Comparison of ENCODE assay signal across 1 cellular context in the genomic region with DNA sequence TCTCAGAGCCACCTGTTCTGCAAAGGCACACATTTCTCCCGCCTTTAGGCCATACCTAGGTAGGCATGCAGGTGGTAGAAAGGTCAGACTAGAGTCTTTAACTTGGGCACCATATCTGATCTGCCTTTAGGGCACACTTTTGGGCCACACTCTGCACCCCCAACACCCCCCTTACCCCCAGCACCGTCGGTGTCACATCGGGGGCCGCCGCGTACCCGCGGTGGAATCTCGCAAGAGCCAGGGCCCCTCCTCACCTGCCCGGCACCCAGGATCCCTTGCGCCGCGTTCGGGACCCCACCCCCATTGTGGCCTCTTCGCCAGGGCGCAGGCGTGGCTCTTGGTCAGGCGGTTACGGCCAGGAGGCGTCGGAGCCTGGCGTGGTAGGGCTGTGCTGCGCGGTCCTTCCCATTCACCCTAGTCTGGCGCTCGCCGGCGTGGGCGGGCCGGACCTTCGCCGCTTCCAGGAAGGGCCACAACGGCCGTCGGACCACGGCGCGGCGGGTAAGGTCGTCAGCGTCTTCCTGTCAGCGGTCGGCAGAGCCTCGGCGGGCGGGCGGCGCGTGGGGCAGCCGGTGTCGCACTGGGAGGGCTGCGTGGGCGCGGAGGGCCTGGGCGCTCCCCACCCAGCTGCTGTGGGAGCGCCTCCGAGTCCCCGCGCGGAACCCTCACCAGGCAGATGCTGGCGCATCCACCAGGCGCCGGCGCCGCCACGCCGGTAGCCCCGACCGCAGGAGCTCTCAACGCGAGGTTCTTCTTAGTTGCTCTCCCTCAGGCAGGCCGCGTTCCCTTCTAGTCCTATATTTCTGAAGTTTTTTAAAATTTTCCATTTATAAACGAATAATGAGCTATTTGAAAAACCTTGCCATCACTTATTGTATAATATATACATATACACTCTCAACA.
A peak's percentile ranks its signal among the peaks of the same experiment; 100 is the strongest.
TF ChIP-seq lines count a peak whose summit lies in the region.

Gene DNAH14 (plus strand): TSS at position 341 of the 903 bp plus-strand sequence. CDS start 23,028 bp downstream, outside the sequence.

TF ChIP-seq in A549, 52 proteins besides CTCF, POLR2A, EP300 and RAD21 (continued from another document):
- TF ChIP-seq, protein P1, sequence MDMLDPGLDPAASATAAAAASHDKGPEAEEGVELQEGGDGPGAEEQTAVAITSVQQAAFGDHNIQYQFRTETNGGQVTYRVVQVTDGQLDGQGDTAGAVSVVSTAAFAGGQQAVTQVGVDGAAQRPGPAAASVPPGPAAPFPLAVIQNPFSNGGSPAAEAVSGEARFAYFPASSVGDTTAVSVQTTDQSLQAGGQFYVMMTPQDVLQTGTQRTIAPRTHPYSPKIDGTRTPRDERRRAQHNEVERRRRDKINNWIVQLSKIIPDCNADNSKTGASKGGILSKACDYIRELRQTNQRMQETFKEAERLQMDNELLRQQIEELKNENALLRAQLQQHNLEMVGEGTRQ (IDR thresholded peaks at IDR 0.05), result peak; percentile 43; the same call in 1 of the 2 replicates
- TF ChIP-seq ZFP36 (IDR thresholded peaks at IDR 0.05; ENCODE audit: borderline replicate concordance, partially characterized antibody) (no peak), HOXA7 (CRISPR knock-in tag; IDR thresholded peaks at IDR 0.05) (no peak), NFE2L2 (conservative IDR thresholded peaks at IDR 0.05; ENCODE audit: low read length) (no peak), JUN (IDR thresholded peaks at IDR 0.05) (peak; percentile 43 to 79; a peak in 4 of 5 replicates), NPAS2 (CRISPR knock-in tag; IDR thresholded peaks at IDR 0.05; ENCODE audit: borderline replicate concordance) (no peak), CHD4 (IDR thresholded peaks at IDR 0.05; ENCODE audit: borderline replicate concordance) (no peak), BCL3 (IDR thresholded peaks at IDR 0.05) (0 out of 3 replicates have a peak, but pooled peaks have one; percentile 63), ATOH8 (CRISPR knock-in tag; IDR thresholded peaks at IDR 0.05; ENCODE audit: low read depth) (no peak), TP53 (CRISPR knock-in tag; IDR thresholded peaks at IDR 0.05) (0 out of 2 replicates have a peak, but pooled peaks have one; percentile 27), HES2 (IDR thresholded peaks at IDR 0.05) (no peak), HOXB5 (CRISPR knock-in tag; IDR thresholded peaks at IDR 0.05) (no peak), E2F6 (IDR thresholded peaks at IDR 0.05; ENCODE audit: borderline replicate concordance, low read depth) (peak; percentile 95), MYC (IDR thresholded peaks at IDR 0.05; ENCODE audit: borderline replicate concordance, low read length) (no peak)
- TF ChIP-seq, protein P2, sequence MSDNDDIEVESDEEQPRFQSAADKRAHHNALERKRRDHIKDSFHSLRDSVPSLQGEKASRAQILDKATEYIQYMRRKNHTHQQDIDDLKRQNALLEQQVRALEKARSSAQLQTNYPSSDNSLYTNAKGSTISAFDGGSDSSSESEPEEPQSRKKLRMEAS (IDR thresholded peaks at IDR 0.05), result peak; percentile 95
